1 cellular context compared by ENCODE assay signal in genomic region chr7:33107136-33108066, GRCh38.
TF ChIP-seq lines count a peak whose summit lies in the region.

No MANE protein-coding gene starts in this region.

TF ChIP-seq in H1, 55 proteins besides CTCF, POLR2A, EP300 and RAD21 (continued from another document):
- TF ChIP-seq EGR1 (IDR thresholded peaks at IDR 0.05; ENCODE audit: borderline replicate concordance, low read depth, low read length), result no peak
- no peak for TF ChIP-seq KDM4A (IDR thresholded peaks at IDR 0.05; ENCODE audit: low read depth, low read length, severe bottlenecking)
- no peak for TF ChIP-seq FOSL1 (IDR thresholded peaks at IDR 0.05; ENCODE audit: insufficient read depth, low read depth, low read length)
- no peak for TF ChIP-seq BCL11A (IDR thresholded peaks at IDR 0.05; ENCODE audit: low read depth in 2 of 2, low read length in 2 of 2)
- TF ChIP-seq GTF2F1 (IDR thresholded peaks at IDR 0.05; ENCODE audit: borderline replicate concordance, low read depth, low read length), result no peak
- no peak for TF ChIP-seq EZH2 (IDR thresholded peaks at IDR 0.05; ENCODE audit: low read depth, low read length, severe bottlenecking)
- TF ChIP-seq JUND (IDR thresholded peaks at IDR 0.05; ENCODE audit: low read length), result no peak
- TF ChIP-seq CREB1 (IDR thresholded peaks at IDR 0.05), result no peak
- TF ChIP-seq CTBP2 (IDR thresholded peaks at IDR 0.05; ENCODE audit: borderline replicate concordance, insufficient read depth, insufficient read length, low read length), result no peak
- TF ChIP-seq TBP (IDR thresholded peaks at IDR 0.05; ENCODE audit: low read depth, low read length), result 0 out of 2 replicates have a peak, but pooled peaks have one; percentile 16
- peak; percentile 58; the same call in 1 of the 2 replicates for TF ChIP-seq POLR2AphosphoS5 (IDR thresholded peaks at IDR 0.05; ENCODE audit: low read depth, low read length)
- TF ChIP-seq, protein P1, sequence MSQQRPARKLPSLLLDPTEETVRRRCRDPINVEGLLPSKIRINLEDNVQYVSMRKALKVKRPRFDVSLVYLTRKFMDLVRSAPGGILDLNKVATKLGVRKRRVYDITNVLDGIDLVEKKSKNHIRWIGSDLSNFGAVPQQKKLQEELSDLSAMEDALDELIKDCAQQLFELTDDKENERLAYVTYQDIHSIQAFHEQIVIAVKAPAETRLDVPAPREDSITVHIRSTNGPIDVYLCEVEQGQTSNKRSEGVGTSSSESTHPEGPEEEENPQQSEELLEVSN (IDR thresholded peaks at IDR 0.05), result no peak
- TF ChIP-seq BACH1 (IDR thresholded peaks at IDR 0.05; ENCODE audit: low read length), result no peak
- no peak for TF ChIP-seq POU5F1 (IDR thresholded peaks at IDR 0.05; ENCODE audit: low read depth, low read length)
- no peak for TF ChIP-seq KDM5A (IDR thresholded peaks at IDR 0.05; ENCODE audit: low read length)
- 0 out of 2 replicates have a peak, but pooled peaks have one; percentile 58 for TF ChIP-seq YY1 (IDR thresholded peaks at IDR 0.05; ENCODE audit: low read depth, low read length)
- TF ChIP-seq SIN3A (conservative IDR thresholded peaks at IDR 0.05 in 1 of 2, IDR thresholded peaks at IDR 0.05 in 1 of 2; ENCODE audit: low read depth in 1 of 2, low read length in 2 of 2), result 0 out of 4 replicates have a peak, but pooled peaks of 1 of the 2 experiments have one; percentile 42
- no peak for TF ChIP-seq NRF1 (IDR thresholded peaks at IDR 0.05; ENCODE audit: low read depth, low read length)
- no peak for TF ChIP-seq SUZ12 (IDR thresholded peaks at IDR 0.05; ENCODE audit: low read length)
- no peak for TF ChIP-seq SP1 (IDR thresholded peaks at IDR 0.05; ENCODE audit: low read depth, low read length)
- no peak for TF ChIP-seq ZNF274 (IDR thresholded peaks at IDR 0.05; ENCODE audit: borderline replicate concordance, extremely low read depth, low read length)
- no peak for TF ChIP-seq HDAC2 (IDR thresholded peaks at IDR 0.05; ENCODE audit: borderline replicate concordance in 1 of 2, low read depth in 2 of 2, low read length in 2 of 2)
TF ChIP-seq in H1: peak in this region for 4.
